In genomic region chr4:37648084-37648817, GRCh38 we compare ENCODE assay signal across 1 cellular context.
TF ChIP-seq lines count a peak whose summit lies in the region.

No MANE protein-coding gene starts in this region.

TF ChIP-seq in HepG2, 621 proteins besides CTCF, POLR2A, EP300 and RAD21 (continued from another document and continues in another):
- TF ChIP-seq ATF6 (CRISPR knock-in tag; conservative IDR thresholded peaks at IDR 0.05) = no peak
- peak; percentile 93 for TF ChIP-seq IRF2 (CRISPR knock-in tag; IDR thresholded peaks at IDR 0.05)
- no peak for TF ChIP-seq NPAS2 (CRISPR knock-in tag; IDR thresholded peaks at IDR 0.05; ENCODE audit: borderline replicate concordance)
- peak; percentile 62; the same call in 1 of the 2 replicates for TF ChIP-seq MEIS1 (CRISPR knock-in tag; IDR thresholded peaks at IDR 0.05; ENCODE audit: borderline replicate concordance)
- TF ChIP-seq ZNF670 (CRISPR knock-in tag; IDR thresholded peaks at IDR 0.05; ENCODE audit: borderline replicate concordance) = no peak
- TF ChIP-seq FOXO4 (CRISPR knock-in tag; conservative IDR thresholded peaks at IDR 0.05) = no peak
- TF ChIP-seq GPN1 (CRISPR knock-in tag; IDR thresholded peaks at IDR 0.05; ENCODE audit: borderline replicate concordance) = no peak
- no peak for TF ChIP-seq AKAP8 (CRISPR knock-in tag; IDR thresholded peaks at IDR 0.05)
- 0 out of 2 replicates have a peak, but pooled peaks have one; percentile 67 for TF ChIP-seq ESRRA (CRISPR knock-in tag; IDR thresholded peaks at IDR 0.05; ENCODE audit: low read depth)
- peak; percentile 83 for TF ChIP-seq BHLHE40 (IDR thresholded peaks at IDR 0.05; ENCODE audit: low read length)
- TF ChIP-seq ZSCAN5A (CRISPR knock-in tag; IDR thresholded peaks at IDR 0.05; ENCODE audit: borderline replicate concordance) = no peak
- TF ChIP-seq RBM22 (optimal IDR thresholded peaks at IDR 0.05; ENCODE audit: low read length) = no peak
- no peak for TF ChIP-seq BRD4 (CRISPR knock-in tag; IDR thresholded peaks at IDR 0.05)
- no peak for TF ChIP-seq ZNF841 (CRISPR knock-in tag; IDR thresholded peaks at IDR 0.05; ENCODE audit: borderline replicate concordance)
- TF ChIP-seq ZBTB3 (CRISPR knock-in tag; IDR thresholded peaks at IDR 0.05; ENCODE audit: borderline replicate concordance, low read depth) = peak; percentile 70; the same call in 1 of the 2 replicates
- no peak for TF ChIP-seq GPBP1L1 (CRISPR knock-in tag; IDR thresholded peaks at IDR 0.05)
- TF ChIP-seq ZNF331 (CRISPR knock-in tag; IDR thresholded peaks at IDR 0.05) = peak; percentile 53
- TF ChIP-seq PRDM10 (CRISPR knock-in tag; IDR thresholded peaks at IDR 0.05; ENCODE audit: low read depth) = peak; percentile 80
- peak; percentile 85 for TF ChIP-seq FOXO1 (CRISPR knock-in tag; IDR thresholded peaks at IDR 0.05)
- peak; percentile 68; the same call in 1 of the 2 replicates for TF ChIP-seq CHD4 (IDR thresholded peaks at IDR 0.05; ENCODE audit: borderline replicate concordance, low read length)
- no peak for TF ChIP-seq ZNF207 (IDR thresholded peaks at IDR 0.05; ENCODE audit: borderline replicate concordance)
- no peak for TF ChIP-seq ZBTB21 (CRISPR knock-in tag; IDR thresholded peaks at IDR 0.05)
- TF ChIP-seq ZNF138 (CRISPR knock-in tag; IDR thresholded peaks at IDR 0.05; ENCODE audit: low read depth) = no peak
- TF ChIP-seq ZNF615 (CRISPR knock-in tag; IDR thresholded peaks at IDR 0.05; ENCODE audit: borderline replicate concordance) = no peak
- no peak for TF ChIP-seq CREB3 (CRISPR knock-in tag; IDR thresholded peaks at IDR 0.05)
- no peak for TF ChIP-seq BRF2 (CRISPR knock-in tag; IDR thresholded peaks at IDR 0.05)
- TF ChIP-seq GMEB2 (CRISPR knock-in tag; IDR thresholded peaks at IDR 0.05; ENCODE audit: low read depth) = no peak
- TF ChIP-seq ZNF768 (CRISPR knock-in tag; IDR thresholded peaks at IDR 0.05) = no peak
- TF ChIP-seq SP1 (IDR thresholded peaks at IDR 0.05) = no peak
- TF ChIP-seq SP1 (CRISPR knock-in tag; IDR thresholded peaks at IDR 0.05) = no peak
- TF ChIP-seq SIX1 (CRISPR knock-in tag; IDR thresholded peaks at IDR 0.05; ENCODE audit: borderline replicate concordance) = no peak; the same call in 1 of the 2 replicates
- peak; percentile 89 for TF ChIP-seq HOMEZ (CRISPR knock-in tag; IDR thresholded peaks at IDR 0.05; ENCODE audit: low read depth)
- TF ChIP-seq ZHX1 (CRISPR knock-in tag; IDR thresholded peaks at IDR 0.05; ENCODE audit: low read depth) = no peak
- no peak for TF ChIP-seq ZFP62 (CRISPR knock-in tag; IDR thresholded peaks at IDR 0.05)
- TF ChIP-seq FOXK1 (CRISPR knock-in tag; IDR thresholded peaks at IDR 0.05; ENCODE audit: borderline replicate concordance, low read depth) = peak; percentile 82; the same call in 1 of the 2 replicates
- TF ChIP-seq ZNF672 (CRISPR knock-in tag; IDR thresholded peaks at IDR 0.05) = no peak
- TF ChIP-seq ZNF263 (CRISPR knock-in tag; IDR thresholded peaks at IDR 0.05) = no peak
- TF ChIP-seq CEBPG (CRISPR knock-in tag; IDR thresholded peaks at IDR 0.05) = peak; percentile 79
- TF ChIP-seq ZNF749 (CRISPR knock-in tag; IDR thresholded peaks at IDR 0.05; ENCODE audit: borderline replicate concordance) = no peak
- no peak for TF ChIP-seq FOXA1 (IDR thresholded peaks at IDR 0.05)
- TF ChIP-seq FOXA1 (CRISPR knock-in tag; IDR thresholded peaks at IDR 0.05) = peak; percentile 90
- TF ChIP-seq YEATS2 (CRISPR knock-in tag; IDR thresholded peaks at IDR 0.05; ENCODE audit: borderline replicate concordance) = peak; percentile 58; the same call in 1 of the 2 replicates
- 0 out of 2 replicates have a peak, but pooled peaks have one; percentile 43 for TF ChIP-seq ZNF619 (CRISPR knock-in tag; IDR thresholded peaks at IDR 0.05)
